ENCODE assay signal across 8 cellular contexts in the genomic region with DNA sequence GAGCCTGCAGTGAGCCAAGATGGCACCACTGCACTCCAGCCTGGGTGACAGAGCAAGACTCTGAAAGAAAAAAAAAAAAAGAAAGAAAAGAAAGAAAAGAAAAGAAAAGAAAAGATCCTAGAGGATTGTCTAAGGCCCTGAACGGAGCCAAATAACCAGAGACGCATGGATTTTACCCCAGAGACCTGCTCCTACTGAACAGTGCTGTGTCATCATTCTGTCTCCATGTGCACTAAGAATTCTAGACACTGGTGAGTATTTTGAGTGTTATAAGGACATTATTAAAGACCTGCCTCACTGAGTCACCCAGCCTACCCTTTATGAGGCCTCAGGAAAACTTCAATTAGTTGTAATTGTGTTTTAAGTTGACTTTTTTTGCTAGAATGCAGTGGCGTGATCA.
"Had no signal": no experiment of that assay in that cellular context is flagged by ENCODE, and none has a peak within 500 bp of the region (broad histone marks: within the 10 kb centered on the region; RNA-seq: fewer than 3 reads in every experiment).

No MANE protein-coding gene starts in this region.

- FAIRE-seq: G401.6, GM12878, GM12891, GM12892, GM18507, GM19239 had no signal

- DNase-seq: GDM1, GF-D8 had no signal

- H3K4me3 ChIP-seq: GM12878 had no signal

- ATAC-seq: GM12878 had no signal
